In genomic region chr19:30312582-30313352, GRCh38 we compare ENCODE assay signal across 26 cellular contexts. TPM values are rescaled to one million over a fixed set of nuclear protein-coding genes. Genes with fewer than 3 reads are reported as not detected.
"Had no signal": no experiment of that assay in that cellular context is flagged by ENCODE, and none has a peak within 500 bp of the region (broad histone marks: within the 10 kb centered on the region; RNA-seq: fewer than 3 reads in every experiment).

No MANE protein-coding gene starts in this region.

- H3K27me3 ChIP-seq: cardiac muscle cell, foreskin keratinocyte, thyroid gland had no signal

- H3K36me3 ChIP-seq: cardiac muscle cell, left ventricle myocardium inferior, thyroid gland had no signal

- DNase-seq: activated CD4-positive, alpha-beta T cell treated with anti-CD3 and anti-CD28 coated beads, Interleukin-2, amount 50 U/mL, for 1 hour; activated CD4-positive, CD25-positive, alpha-beta regulatory T cell treated with anti-CD3 and anti-CD28 coated beads, Interleukin-2, amount 50 U/mL, for 72 hours; activated gamma-delta T cell treated with Interleukin-2 at 50 U/mL for 16 hours; activated T-cell treated with anti-CD3 and anti-CD28 coated beads, Interleukin-2, amount 50 U/mL, for 1 hour; anterior cingulate cortex; body of pancreas; effector CD4-positive, alpha-beta T cell; foreskin keratinocyte; immature natural killer cell; left ventricle myocardium inferior; mammary epithelial cell; midbrain; natural killer cell; retina; stimulated activated CD4-positive, alpha-beta T cell treated with anti-CD3 and anti-CD28 coated beads, Interleukin-2, amount 100 ng/mL, for 48 hours; stimulated activated naive CD4-positive, alpha-beta T cell treated with Interleukin-2 at 50 U/mL for 16 hours; substantia nigra; thyroid gland had no signal

- H3K4me3 ChIP-seq: body of pancreas, cardiac muscle cell, left ventricle myocardium inferior, thyroid gland had no signal

- H3K27ac Mint-ChIP-seq: activated naive CD4-positive, alpha-beta T cell treated with anti-CD3 and anti-CD28 coated beads, Interleukin-2, amount 50 U/mL, for 24 hours; dendritic cell treated with granulocyte-macrophage colony-stimulating factor and Interleukin-4, amounts not matched to agents 40 ng/mL and 50 ng/mL, for 4 days; immature natural killer cell; natural killer cell; progenitor cell of endocrine pancreas had no signal

- H3K4me1 ChIP-seq: body of pancreas, foreskin keratinocyte, left ventricle myocardium inferior, thyroid gland had no signal

- H3K4me1 Mint-ChIP-seq: activated naive CD4-positive, alpha-beta T cell treated with anti-CD3 and anti-CD28 coated beads, Interleukin-2, amount 50 U/mL, for 24 hours; immature natural killer cell; natural killer cell had no signal

- ATAC-seq: body of pancreas, foreskin keratinocyte, natural killer cell had no signal

- H3K27me3 Mint-ChIP-seq: activated naive CD4-positive, alpha-beta T cell treated with anti-CD3 and anti-CD28 coated beads, Interleukin-2, amount 50 U/mL, for 24 hours; dendritic cell treated with granulocyte-macrophage colony-stimulating factor and Interleukin-4, amounts not matched to agents 40 ng/mL and 50 ng/mL, for 4 days; progenitor cell of endocrine pancreas had no signal

- H3K36me3 Mint-ChIP-seq: immature natural killer cell, natural killer cell had no signal

- H3K27ac ChIP-seq: body of pancreas, cardiac muscle cell, foreskin keratinocyte, left ventricle myocardium inferior, thyroid gland had no signal

- H3K4me3 Mint-ChIP-seq: activated naive CD4-positive, alpha-beta T cell treated with anti-CD3 and anti-CD28 coated beads, Interleukin-2, amount 50 U/mL, for 24 hours; dendritic cell treated with granulocyte-macrophage colony-stimulating factor and Interleukin-4, amounts not matched to agents 40 ng/mL and 50 ng/mL, for 4 days; immature natural killer cell; natural killer cell had no signal

- H3K9me3 Mint-ChIP-seq: immature natural killer cell had no signal

RNA-seq across cellular contexts. Expression of gene ZNF536, which starts 59.4 kb away (rescaled TPM):
- total RNA-seq: body of pancreas; chondrocyte; foreskin keratinocyte; glomerular endothelial cell; mammary epithelial cell; natural killer cell; osteocyte; T-helper 2 cell treated with Interferon-gamma antibody and Interleukin-4, amounts not matched to agents 100 ng/mL and 5 ng/mL, for 36 hours had no signal
- polyA plus RNA-seq: foreskin keratinocyte, immature natural killer cell, mammary epithelial cell had no signal
